Comparison of ENCODE assay signal across 1 cellular context in the genomic region with DNA sequence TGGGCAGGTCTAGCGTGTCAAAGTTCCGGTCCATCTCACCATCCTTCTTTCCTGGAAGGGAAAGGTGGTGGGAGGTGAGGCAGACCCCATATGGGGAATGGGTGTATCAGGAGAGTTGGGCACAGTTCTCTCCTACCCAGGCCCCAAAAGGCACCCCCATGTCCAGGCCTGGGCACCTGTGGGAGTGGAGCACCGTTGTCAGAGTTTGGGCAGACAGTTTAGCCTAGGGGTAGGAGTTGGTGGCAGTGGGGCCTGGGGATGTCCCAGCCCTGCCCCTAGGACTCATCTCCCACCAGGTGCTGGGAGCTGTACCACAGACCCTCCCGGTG.
TF ChIP-seq lines count a peak whose summit lies in the region.

No MANE protein-coding gene starts in this region.

TF ChIP-seq in GM23338, 12 proteins besides CTCF, POLR2A, EP300 and RAD21 (continued from another document):
- TF ChIP-seq, protein P1, sequence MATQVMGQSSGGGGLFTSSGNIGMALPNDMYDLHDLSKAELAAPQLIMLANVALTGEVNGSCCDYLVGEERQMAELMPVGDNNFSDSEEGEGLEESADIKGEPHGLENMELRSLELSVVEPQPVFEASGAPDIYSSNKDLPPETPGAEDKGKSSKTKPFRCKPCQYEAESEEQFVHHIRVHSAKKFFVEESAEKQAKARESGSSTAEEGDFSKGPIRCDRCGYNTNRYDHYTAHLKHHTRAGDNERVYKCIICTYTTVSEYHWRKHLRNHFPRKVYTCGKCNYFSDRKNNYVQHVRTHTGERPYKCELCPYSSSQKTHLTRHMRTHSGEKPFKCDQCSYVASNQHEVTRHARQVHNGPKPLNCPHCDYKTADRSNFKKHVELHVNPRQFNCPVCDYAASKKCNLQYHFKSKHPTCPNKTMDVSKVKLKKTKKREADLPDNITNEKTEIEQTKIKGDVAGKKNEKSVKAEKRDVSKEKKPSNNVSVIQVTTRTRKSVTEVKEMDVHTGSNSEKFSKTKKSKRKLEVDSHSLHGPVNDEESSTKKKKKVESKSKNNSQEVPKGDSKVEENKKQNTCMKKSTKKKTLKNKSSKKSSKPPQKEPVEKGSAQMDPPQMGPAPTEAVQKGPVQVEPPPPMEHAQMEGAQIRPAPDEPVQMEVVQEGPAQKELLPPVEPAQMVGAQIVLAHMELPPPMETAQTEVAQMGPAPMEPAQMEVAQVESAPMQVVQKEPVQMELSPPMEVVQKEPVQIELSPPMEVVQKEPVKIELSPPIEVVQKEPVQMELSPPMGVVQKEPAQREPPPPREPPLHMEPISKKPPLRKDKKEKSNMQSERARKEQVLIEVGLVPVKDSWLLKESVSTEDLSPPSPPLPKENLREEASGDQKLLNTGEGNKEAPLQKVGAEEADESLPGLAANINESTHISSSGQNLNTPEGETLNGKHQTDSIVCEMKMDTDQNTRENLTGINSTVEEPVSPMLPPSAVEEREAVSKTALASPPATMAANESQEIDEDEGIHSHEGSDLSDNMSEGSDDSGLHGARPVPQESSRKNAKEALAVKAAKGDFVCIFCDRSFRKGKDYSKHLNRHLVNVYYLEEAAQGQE (IDR thresholded peaks at IDR 0.05; ENCODE audit: unreplicated experiment) = no peak
- no peak for TF ChIP-seq JUNB (IDR thresholded peaks at IDR 0.05; ENCODE audit: unreplicated experiment)
- TF ChIP-seq CREB1 (CRISPR knock-in tag; IDR thresholded peaks at IDR 0.05; ENCODE audit: low read depth) = no peak
- no peak for TF ChIP-seq ZNF331 (CRISPR knock-in tag; IDR thresholded peaks at IDR 0.05; ENCODE audit: low read depth)
- TF ChIP-seq, protein P2, sequence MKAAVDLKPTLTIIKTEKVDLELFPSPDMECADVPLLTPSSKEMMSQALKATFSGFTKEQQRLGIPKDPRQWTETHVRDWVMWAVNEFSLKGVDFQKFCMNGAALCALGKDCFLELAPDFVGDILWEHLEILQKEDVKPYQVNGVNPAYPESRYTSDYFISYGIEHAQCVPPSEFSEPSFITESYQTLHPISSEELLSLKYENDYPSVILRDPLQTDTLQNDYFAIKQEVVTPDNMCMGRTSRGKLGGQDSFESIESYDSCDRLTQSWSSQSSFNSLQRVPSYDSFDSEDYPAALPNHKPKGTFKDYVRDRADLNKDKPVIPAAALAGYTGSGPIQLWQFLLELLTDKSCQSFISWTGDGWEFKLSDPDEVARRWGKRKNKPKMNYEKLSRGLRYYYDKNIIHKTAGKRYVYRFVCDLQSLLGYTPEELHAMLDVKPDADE (IDR thresholded peaks at IDR 0.05) = no peak
